Comparison of ENCODE assay signal across 12 cellular contexts in the genomic region with DNA sequence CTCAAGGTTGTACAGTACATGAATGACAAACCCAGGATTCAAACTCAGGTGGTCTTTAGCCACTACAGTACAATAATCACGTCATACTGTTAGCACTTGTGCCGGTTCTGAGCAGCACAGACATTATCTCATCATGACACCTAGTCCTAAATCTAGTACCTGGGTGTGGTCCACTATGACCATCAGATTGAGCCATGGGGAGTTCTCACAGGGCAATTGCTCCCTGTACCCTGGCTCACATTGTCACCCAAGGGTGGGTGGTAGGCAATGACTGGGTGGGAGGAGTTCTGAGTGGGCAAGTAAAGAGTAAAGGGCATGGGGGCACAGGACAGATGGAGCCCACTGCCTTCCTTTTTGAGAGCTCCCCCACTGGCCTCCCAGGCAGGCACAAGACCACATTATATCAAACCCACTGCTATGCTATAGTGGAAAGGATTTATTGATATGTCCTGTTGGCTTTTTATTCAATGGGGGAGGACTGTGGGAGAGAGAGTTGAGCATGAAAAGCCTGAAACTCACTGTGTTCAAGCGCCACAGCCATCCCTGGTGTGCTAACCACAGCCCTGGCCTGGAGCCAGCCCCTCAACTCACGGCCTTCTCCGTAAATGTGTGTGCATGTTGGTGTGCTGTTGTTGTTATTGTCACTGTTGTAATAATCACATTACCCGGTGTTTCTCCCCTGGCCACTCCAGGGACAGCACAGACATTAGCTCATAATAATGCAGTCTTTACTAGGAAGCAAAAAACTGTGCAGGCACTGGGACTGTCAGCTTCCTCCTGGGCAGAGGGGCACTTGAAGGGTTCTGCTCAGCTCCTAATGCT. TPM values are rescaled to one million over a fixed set of nuclear protein-coding genes. Genes with fewer than 3 reads are reported as not detected.
DNase-seq lines count a peak whose midpoint lies in the region; ATAC-seq and TF ChIP-seq lines count a peak whose summit lies in the region.
"Had no signal": no experiment of that assay in that cellular context is flagged by ENCODE, and none has a peak within 500 bp of the region (broad histone marks: within the 10 kb centered on the region; RNA-seq: fewer than 3 reads in every experiment).

No MANE protein-coding gene starts in this region.

- H3K27ac Mint-ChIP-seq in activated T-helper 2 cell treated with anti-CD3 and anti-CD28 coated beads, Interferon-gamma antibody, Interleukin-2, Interleukin-4, amounts not matched to agents 10 μg/mL and 5 μg/mL and 100 μg/mL, durations not matched to agents 14 hours and 24 hours and 36 hours = no peak overlapping the region
- H3K27ac Mint-ChIP-seq in T-helper 2 cell treated with Interferon-gamma antibody and Interleukin-4, amounts not matched to agents 5 μg/mL and 100 μg/mL, for 36 hours = no peak overlapping the region

- no peak for ATAC-seq in left lobe of liver

- CTCF ChIA-PET in GM10248 (lab: Yijun Ruan, JAX) = interaction anchor here (0.9 to 1.2 kb wide), 3 partner anchors 12 to 478 kb away, joined by 3 read pairs; no protein-coding TSS in a partner anchor

- POLR2A ChIA-PET in GM10248 (lab: Yijun Ruan, JAX) = no interaction called here

- TF ChIP-seq CTCF in fibroblast of mammary gland (conservative IDR thresholded peaks at IDR 0.05; ENCODE audit: control insufficient read depth, insufficient read depth, low read depth, low read length) = no peak
- no peak for TF ChIP-seq CTCF in retinal pigment epithelial cell (conservative IDR thresholded peaks at IDR 0.05; ENCODE audit: low read depth, low read length)
- no peak for TF ChIP-seq CTCF in GM10248 (IDR thresholded peaks at IDR 0.05; ENCODE audit: control extremely low read depth, extremely low read depth, low read depth, missing control alignments)

- no peaks in the 10 kb centered on the region for H3K4me1 Mint-ChIP-seq in activated T-helper 2 cell treated with anti-CD3 and anti-CD28 coated beads, Interferon-gamma antibody, Interleukin-2, Interleukin-4, amounts not matched to agents 10 μg/mL and 5 μg/mL and 100 μg/mL, durations not matched to agents 14 hours and 24 hours and 36 hours (ENCODE audit: low read depth)
- no peaks in the 10 kb centered on the region for H3K4me1 Mint-ChIP-seq in T-helper 2 cell treated with Interferon-gamma antibody and Interleukin-4, amounts not matched to agents 5 μg/mL and 100 μg/mL, for 36 hours (ENCODE audit: low read depth)

- no peak overlapping the region for H3K4me3 Mint-ChIP-seq in activated T-helper 2 cell treated with anti-CD3 and anti-CD28 coated beads, Interferon-gamma antibody, Interleukin-2, Interleukin-4, amounts not matched to agents 10 μg/mL and 5 μg/mL and 100 μg/mL, durations not matched to agents 14 hours and 24 hours and 36 hours (ENCODE audit: low read depth)
- no peak overlapping the region for H3K4me3 Mint-ChIP-seq in T-helper 2 cell treated with Interferon-gamma antibody and Interleukin-4, amounts not matched to agents 5 μg/mL and 100 μg/mL, for 36 hours

- H3K9me3 Mint-ChIP-seq in activated T-helper 2 cell treated with anti-CD3 and anti-CD28 coated beads, Interferon-gamma antibody, Interleukin-2, Interleukin-4, amounts not matched to agents 10 μg/mL and 5 μg/mL and 100 μg/mL, durations not matched to agents 14 hours and 24 hours and 36 hours = no peaks in the 10 kb centered on the region
- no peaks in the 10 kb centered on the region for H3K9me3 Mint-ChIP-seq in T-helper 2 cell treated with Interferon-gamma antibody and Interleukin-4, amounts not matched to agents 5 μg/mL and 100 μg/mL, for 36 hours

- no peak overlapping the region for H3K4me3 ChIP-seq in fibroblast of mammary gland (ENCODE audit: control insufficient read depth, low read depth, low read length)
- no peak overlapping the region for H3K4me3 ChIP-seq in retinal pigment epithelial cell (ENCODE audit: low read length)

- intact Hi-C loops in activated T-helper 2 cell treated with anti-CD3 and anti-CD28 coated beads, Interferon-gamma antibody, Interleukin-2, Interleukin-4, amounts not matched to agents 10 μg/mL and 5 μg/mL and 100 μg/mL, durations not matched to agents 14 hours and 24 hours and 36 hours (cut with micrococcal nuclease) = no loop called here

- peaks cover 2% of the 10 kb centered on the region for H3K27me3 Mint-ChIP-seq in activated T-helper 2 cell treated with anti-CD3 and anti-CD28 coated beads, Interferon-gamma antibody, Interleukin-2, Interleukin-4, amounts not matched to agents 10 μg/mL and 5 μg/mL and 100 μg/mL, durations not matched to agents 14 hours and 24 hours and 36 hours (ENCODE audit: low read depth)
- H3K27me3 Mint-ChIP-seq in T-helper 2 cell treated with Interferon-gamma antibody and Interleukin-4, amounts not matched to agents 5 μg/mL and 100 μg/mL, for 36 hours (ENCODE audit: low read depth) = no peaks in the 10 kb centered on the region

- DNase-seq in H4 (ENCODE audit: low spot score) (peak; percentile 58), NCI-H69 (lab: John Stamatoyannopoulos, UW) (peak; percentile 3), fibroblast of mammary gland (ENCODE audit: low read depth) (peak; percentile 5), retinal pigment epithelial cell (ENCODE audit: low read depth) (peak; percentile 6), left lobe of liver (ENCODE audit: low spot score) (no peak), GM10248 (ENCODE audit: extremely low spot score) (no peak)
- DNase-seq in activated T-helper 2 cell treated with anti-CD3 and anti-CD28 coated beads, Interferon-gamma antibody, Interleukin-2, Interleukin-4, amounts not matched to agents 10 μg/mL and 5 μg/mL and 100 μg/mL, durations not matched to agents 14 hours and 24 hours and 36 hours (ENCODE audit: low spot score) = no peak
- DNase-seq in T-helper 2 cell treated with Interferon-gamma antibody and Interleukin-4, amounts not matched to agents 5 μg/mL and 100 μg/mL, for 36 hours (ENCODE audit: low spot score) = no peak
- DNase-seq: stimulated activated CD4-positive, alpha-beta T cell treated with anti-CD3 and anti-CD28 coated beads, Interleukin-2, amount 100 ng/mL, for 24 hours had no signal

- H3K36me3 Mint-ChIP-seq in activated T-helper 2 cell treated with anti-CD3 and anti-CD28 coated beads, Interferon-gamma antibody, Interleukin-2, Interleukin-4, amounts not matched to agents 10 μg/mL and 5 μg/mL and 100 μg/mL, durations not matched to agents 14 hours and 24 hours and 36 hours (ENCODE audit: low read depth) = no peaks in the 10 kb centered on the region
- H3K36me3 Mint-ChIP-seq in T-helper 2 cell treated with Interferon-gamma antibody and Interleukin-4, amounts not matched to agents 5 μg/mL and 100 μg/mL, for 36 hours (ENCODE audit: low read depth) = no peaks in the 10 kb centered on the region

RNA-seq across cellular contexts. Expression of gene ADCY5, which starts 27.3 kb away (rescaled TPM):
- total RNA-seq in H4 (2014; rRNA removed; shearing (Covaris generic)) = 0.18 and 0.85 TPM in 2 replicates
- 3.8 TPM for total RNA-seq in left lobe of liver
- not detected in 2 replicates for total RNA-seq in activated T-helper 2 cell treated with anti-CD3 and anti-CD28 coated beads, Interferon-gamma antibody, Interleukin-2, Interleukin-4, amounts not matched to agents 10 μg/mL and 5 μg/mL and 100 μg/mL, durations not matched to agents 14 hours and 24 hours and 36 hours
- total RNA-seq: mononuclear cell; NCI-H460; T-helper 2 cell treated with Interferon-gamma antibody and Interleukin-4, amounts not matched to agents 100 ng/mL and 5 ng/mL, for 36 hours had no signal

Comparison
In these comparisons a context has a peak if more than half of its experiments do, and no peak if none do; other contexts are left out.
1. DNase-seq: peak in H4 (single experiment), NCI-H69 (single experiment), fibroblast of mammary gland (single experiment) and retinal pigment epithelial cell (single experiment); none in left lobe of liver (single experiment), GM10248 (single experiment), activated T-helper 2 cell treated with anti-CD3 and anti-CD28 coated beads, Interferon-gamma antibody, Interleukin-2, Interleukin-4, amounts not matched to agents 10 μg/mL and 5 μg/mL and 100 μg/mL, durations not matched to agents 14 hours and 24 hours and 36 hours (single experiment) and T-helper 2 cell treated with Interferon-gamma antibody and Interleukin-4, amounts not matched to agents 5 μg/mL and 100 μg/mL, for 36 hours (single experiment).